1 cellular context compared by ENCODE assay signal in the genomic region with DNA sequence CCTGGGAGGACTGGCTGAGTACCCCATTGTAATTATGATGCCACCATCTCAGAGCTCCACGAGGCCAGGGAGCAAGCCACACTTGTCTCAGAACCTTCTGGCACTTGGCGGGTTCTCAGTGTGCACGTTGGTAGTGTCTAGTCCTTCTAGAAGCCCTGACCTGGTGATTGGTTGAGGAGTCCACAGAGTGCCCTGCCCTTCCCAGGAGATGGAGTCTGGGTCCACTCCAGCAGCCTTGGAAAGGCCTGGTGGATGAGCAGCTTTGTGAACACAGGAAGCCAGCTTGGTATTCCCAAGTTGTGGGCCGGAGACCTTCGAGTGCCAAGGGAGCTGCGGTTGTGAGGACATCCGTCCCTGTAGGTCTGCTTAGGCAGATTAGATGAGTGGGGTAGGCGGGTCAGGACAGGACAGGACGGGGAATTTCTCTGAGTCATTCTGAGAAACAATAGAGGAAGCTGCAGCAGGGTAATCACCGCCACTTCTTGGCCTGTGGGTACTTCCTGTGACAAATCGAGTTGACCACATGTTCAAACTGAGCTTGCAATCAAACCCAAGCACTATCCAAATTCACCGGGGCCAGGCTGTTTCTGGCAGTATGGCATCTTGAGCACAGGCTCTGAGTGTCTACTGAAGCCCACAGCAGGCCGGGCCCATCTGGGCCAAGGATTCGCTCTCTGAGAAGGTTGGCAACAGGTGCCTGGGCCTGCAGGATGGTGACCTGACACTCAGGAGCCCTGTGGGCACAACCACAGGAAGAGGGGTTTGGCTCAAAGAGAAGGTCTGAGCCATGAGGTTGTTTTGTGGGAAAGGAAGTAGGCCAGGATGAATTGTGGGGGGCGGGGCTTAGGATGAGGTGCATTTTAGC.
TF ChIP-seq lines count a peak whose summit lies in the region.

No MANE protein-coding gene starts in this region.

TF ChIP-seq in WTC11, 78 proteins besides CTCF, POLR2A, EP300 and RAD21 (continued from another document):
- TF ChIP-seq, protein P1, sequence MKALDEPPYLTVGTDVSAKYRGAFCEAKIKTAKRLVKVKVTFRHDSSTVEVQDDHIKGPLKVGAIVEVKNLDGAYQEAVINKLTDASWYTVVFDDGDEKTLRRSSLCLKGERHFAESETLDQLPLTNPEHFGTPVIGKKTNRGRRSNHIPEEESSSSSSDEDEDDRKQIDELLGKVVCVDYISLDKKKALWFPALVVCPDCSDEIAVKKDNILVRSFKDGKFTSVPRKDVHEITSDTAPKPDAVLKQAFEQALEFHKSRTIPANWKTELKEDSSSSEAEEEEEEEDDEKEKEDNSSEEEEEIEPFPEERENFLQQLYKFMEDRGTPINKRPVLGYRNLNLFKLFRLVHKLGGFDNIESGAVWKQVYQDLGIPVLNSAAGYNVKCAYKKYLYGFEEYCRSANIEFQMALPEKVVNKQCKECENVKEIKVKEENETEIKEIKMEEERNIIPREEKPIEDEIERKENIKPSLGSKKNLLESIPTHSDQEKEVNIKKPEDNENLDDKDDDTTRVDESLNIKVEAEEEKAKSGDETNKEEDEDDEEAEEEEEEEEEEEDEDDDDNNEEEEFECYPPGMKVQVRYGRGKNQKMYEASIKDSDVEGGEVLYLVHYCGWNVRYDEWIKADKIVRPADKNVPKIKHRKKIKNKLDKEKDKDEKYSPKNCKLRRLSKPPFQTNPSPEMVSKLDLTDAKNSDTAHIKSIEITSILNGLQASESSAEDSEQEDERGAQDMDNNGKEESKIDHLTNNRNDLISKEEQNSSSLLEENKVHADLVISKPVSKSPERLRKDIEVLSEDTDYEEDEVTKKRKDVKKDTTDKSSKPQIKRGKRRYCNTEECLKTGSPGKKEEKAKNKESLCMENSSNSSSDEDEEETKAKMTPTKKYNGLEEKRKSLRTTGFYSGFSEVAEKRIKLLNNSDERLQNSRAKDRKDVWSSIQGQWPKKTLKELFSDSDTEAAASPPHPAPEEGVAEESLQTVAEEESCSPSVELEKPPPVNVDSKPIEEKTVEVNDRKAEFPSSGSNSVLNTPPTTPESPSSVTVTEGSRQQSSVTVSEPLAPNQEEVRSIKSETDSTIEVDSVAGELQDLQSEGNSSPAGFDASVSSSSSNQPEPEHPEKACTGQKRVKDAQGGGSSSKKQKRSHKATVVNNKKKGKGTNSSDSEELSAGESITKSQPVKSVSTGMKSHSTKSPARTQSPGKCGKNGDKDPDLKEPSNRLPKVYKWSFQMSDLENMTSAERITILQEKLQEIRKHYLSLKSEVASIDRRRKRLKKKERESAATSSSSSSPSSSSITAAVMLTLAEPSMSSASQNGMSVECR (CRISPR knock-in tag; IDR thresholded peaks at IDR 0.05; ENCODE audit: borderline replicate concordance) = no peak
- no peak for TF ChIP-seq ZNF532 (CRISPR knock-in tag; IDR thresholded peaks at IDR 0.05; ENCODE audit: borderline replicate concordance)
- TF ChIP-seq ETV6 (CRISPR knock-in tag; IDR thresholded peaks at IDR 0.05) = no peak
TF ChIP-seq in WTC11: peak in this region for 0.
